In genomic region chr3:58020740-58021071, GRCh38 we compare ENCODE assay signal across 15 cellular contexts. TPM values are rescaled to one million over a fixed set of nuclear protein-coding genes. Genes with fewer than 3 reads are reported as not detected.
DNase-seq lines count a peak whose midpoint lies in the region; ATAC-seq, FAIRE-seq and TF ChIP-seq lines count a peak whose summit lies in the region.
"Had no signal": no experiment of that assay in that cellular context is flagged by ENCODE, and none has a peak within 500 bp of the region (broad histone marks: within the 10 kb centered on the region; RNA-seq: fewer than 3 reads in every experiment).

No MANE protein-coding gene starts in this region.

- H3K9me3 ChIP-seq in astrocyte (ENCODE audit: insufficient read depth, low read depth, low read length): no peaks in the 10 kb centered on the region
- H3K9me3 ChIP-seq in left lung: no peaks in the 10 kb centered on the region
- H3K9me3 ChIP-seq in skeletal muscle tissue (ENCODE audit: control insufficient read depth in 3 of 3, low read length in 3 of 3): no peaks in the 10 kb centered on the region
- H3K9me3 ChIP-seq: BLaER1 treated with 17β-estradiol and CSF1 and Interleukin-3, amounts not matched to agents 10 nM and 100 nM had no signal

- H3K4me3 ChIP-seq in GM23338 (peak overlapping the region; percentile 28), astrocyte (ENCODE audit: insufficient read depth, low read depth, low read length) (no peak overlapping the region), left lung (no peak overlapping the region), skeletal muscle tissue (ENCODE audit: low read length in 3 of 3) (no peak overlapping the region)
- H3K4me3 ChIP-seq: BLaER1 treated with 17β-estradiol and CSF1 and Interleukin-3, amounts not matched to agents 10 nM and 100 nM had no signal

- H3K4me2 ChIP-seq in GM23338 (peak overlapping the region; percentile 70), astrocyte (ENCODE audit: low read length) (peak overlapping the region; percentile 21)
- H3K4me2 ChIP-seq: BLaER1 treated with 17β-estradiol and CSF1 and Interleukin-3, amounts not matched to agents 10 nM and 100 nM had no signal

- H3K9me3 Mint-ChIP-seq in GM23338 (no peaks in the 10 kb centered on the region), astrocyte (ENCODE audit: unreplicated experiment) (no peaks in the 10 kb centered on the region), immature natural killer cell (no peaks in the 10 kb centered on the region)
- H3K9me3 Mint-ChIP-seq: activated B cell treated with CpG ODN at 0.5 μM for 24 hours; stimulated activated effector memory CD8-positive, alpha-beta T cell treated with anti-CD3 and anti-CD28 coated beads, Interleukin-12 subunit alpha, Interleukin-12 subunit beta, amount 100 ng/mL, for 72 hours had no signal

- peak overlapping the region; percentile 99 for H3K27ac ChIP-seq in GM23338 (ENCODE audit: low read depth)
- H3K27ac ChIP-seq in astrocyte (ENCODE audit: low read depth, low read length): no peak overlapping the region
- H3K27ac ChIP-seq in left lung: peak overlapping the region; percentile 26 to 50
- H3K27ac ChIP-seq in skeletal muscle tissue (ENCODE audit: low read depth, low read length): peak overlapping the region; percentile 18
- H3K27ac ChIP-seq: BLaER1 treated with 17β-estradiol and CSF1 and Interleukin-3, amounts not matched to agents 10 nM and 100 nM had no signal

- H3K4me1 ChIP-seq in GM23338 (ENCODE audit: insufficient read depth): peaks cover 76% of the 10 kb centered on the region
- peaks cover 16% of the 10 kb centered on the region for H3K4me1 ChIP-seq in astrocyte (ENCODE audit: insufficient read depth, low read length)
- peaks cover 12 to 27% of the 10 kb centered on the region in 2 donors for H3K4me1 ChIP-seq in left lung
- H3K4me1 ChIP-seq in skeletal muscle tissue (ENCODE audit: control insufficient read depth in 3 of 3, insufficient read depth in 3 of 3, low read length in 3 of 3): peaks cover 3 to 11% (median 5%) of the 10 kb centered on the region in 3 donors

- H3K36me3 ChIP-seq in GM23338 (ENCODE audit: insufficient read depth): no peaks in the 10 kb centered on the region
- no peaks in the 10 kb centered on the region for H3K36me3 ChIP-seq in astrocyte (ENCODE audit: insufficient read depth, low read length)
- H3K36me3 ChIP-seq in left lung: no peaks in the 10 kb centered on the region
- H3K36me3 ChIP-seq in skeletal muscle tissue (ENCODE audit: control insufficient read depth in 3 of 3, insufficient read depth in 3 of 3, low read length in 3 of 3): no peaks in the 10 kb centered on the region
- H3K36me3 ChIP-seq: BLaER1 treated with 17β-estradiol and CSF1 and Interleukin-3, amounts not matched to agents 10 nM and 100 nM had no signal

- H3K4me3 Mint-ChIP-seq in GM23338 (no peak overlapping the region; the same call in 2 of the 3 replicates), astrocyte (ENCODE audit: unreplicated experiment) (peak overlapping the region; percentile 57), immature natural killer cell (no peak overlapping the region)
- H3K4me3 Mint-ChIP-seq: activated B cell treated with CpG ODN at 0.5 μM for 24 hours; stimulated activated effector memory CD8-positive, alpha-beta T cell treated with anti-CD3 and anti-CD28 coated beads, Interleukin-12 subunit alpha, Interleukin-12 subunit beta, amount 100 ng/mL, for 72 hours had no signal

- no peak for TF ChIP-seq CTCF in GM23338 (conservative IDR thresholded peaks at IDR 0.05; ENCODE audit: low read depth in 2 of 2)
- no peak for TF ChIP-seq CTCF in astrocyte (IDR thresholded peaks at IDR 0.05; ENCODE audit: insufficient read depth, low read depth, low read length)
- no peak for TF ChIP-seq CTCF in left lung (IDR thresholded peaks at IDR 0.05)

- no peak overlapping the region for H3K9ac ChIP-seq in astrocyte (ENCODE audit: low read length)
- H3K9ac ChIP-seq in skeletal muscle tissue (ENCODE audit: low read depth in 1 of 3, low read length in 3 of 3): no peak overlapping the region

- H3K27me3 Mint-ChIP-seq in GM23338 (ENCODE audit: insufficient read depth, low read depth, poor library complexity) (peaks cover 10% of the 10 kb centered on the region), astrocyte (ENCODE audit: low read depth, unreplicated experiment) (no peaks in the 10 kb centered on the region), immature natural killer cell (ENCODE audit: low read depth in 3 of 3) (no peaks in the 10 kb centered on the region)
- H3K27me3 Mint-ChIP-seq: activated B cell treated with CpG ODN at 0.5 μM for 24 hours had no signal

- H3K79me2 ChIP-seq in GM23338 (replicated peaks; ENCODE audit: insufficient read depth) (peaks cover 96% of the 10 kb centered on the region), astrocyte (ENCODE audit: insufficient read depth, low read length) (peaks cover 99% of the 10 kb centered on the region)

- H3F3A ChIP-seq in GM23338 (replicated peaks; ENCODE audit: low read depth): peaks cover 11% of the 10 kb centered on the region

- H3K27me3 ChIP-seq in GM23338 (ENCODE audit: insufficient read depth): no peaks in the 10 kb centered on the region
- no peaks in the 10 kb centered on the region for H3K27me3 ChIP-seq in astrocyte (ENCODE audit: insufficient read depth, low read length)
- no peaks in the 10 kb centered on the region for H3K27me3 ChIP-seq in left lung
- no peaks in the 10 kb centered on the region for H3K27me3 ChIP-seq in skeletal muscle tissue (ENCODE audit: control insufficient read depth in 3 of 3, insufficient read depth in 3 of 3, low read length in 3 of 3)
- H3K27me3 ChIP-seq: BLaER1 treated with 17β-estradiol and CSF1 and Interleukin-3, amounts not matched to agents 10 nM and 100 nM had no signal

- ATAC-seq in GM23338 (no peak), left lung (peak; percentile 3)
- ATAC-seq: stimulated activated effector memory CD8-positive, alpha-beta T cell treated with anti-CD3 and anti-CD28 coated beads, Interleukin-12 subunit alpha, Interleukin-12 subunit beta, amount 100 ng/mL, for 72 hours had no signal

- DNase-seq in GM23338 (ENCODE audit: low spot score) (no peak), astrocyte (ENCODE audit: low read depth) (no peak), left lung (no peak), LoVo (ENCODE audit: low spot score) (no peak), immature natural killer cell (no peak), inferior parietal cortex (ENCODE audit: extremely low spot score) (no peak), posterior cingulate gyrus (no peak)
- DNase-seq: activated B cell treated with CpG ODN at 0.5 μM for 24 hours; activated T-cell treated with anti-CD3 and anti-CD28 coated beads, Interleukin-2, amount 50 U/mL, for 1 hour; Karpas-422; NCI-H2227 treated with DMSO at 0.1 percent for 48 hours; RPMI8226 had no signal

- H3K27ac Mint-ChIP-seq in GM23338 (peak overlapping the region; percentile 96), astrocyte (ENCODE audit: unreplicated experiment) (peak overlapping the region; percentile 81), immature natural killer cell (no peak overlapping the region)
- H3K27ac Mint-ChIP-seq: activated B cell treated with CpG ODN at 0.5 μM for 24 hours; stimulated activated effector memory CD8-positive, alpha-beta T cell treated with anti-CD3 and anti-CD28 coated beads, Interleukin-12 subunit alpha, Interleukin-12 subunit beta, amount 100 ng/mL, for 72 hours had no signal

- H2AFZ ChIP-seq in GM23338 (no peak overlapping the region), astrocyte (ENCODE audit: low read depth, low read length) (no peak overlapping the region)

- intact Hi-C loops in left lung (cut with DNase I) (no loop called here), posterior cingulate gyrus (cut with DNase I) (no loop called here)

- H3K36me3 Mint-ChIP-seq in GM23338 (ENCODE audit: low read depth) (no peaks in the 10 kb centered on the region), astrocyte (ENCODE audit: low read depth, unreplicated experiment) (no peaks in the 10 kb centered on the region), immature natural killer cell (no peaks in the 10 kb centered on the region)
- H3K36me3 Mint-ChIP-seq: stimulated activated effector memory CD8-positive, alpha-beta T cell treated with anti-CD3 and anti-CD28 coated beads, Interleukin-12 subunit alpha, Interleukin-12 subunit beta, amount 100 ng/mL, for 72 hours had no signal

- H3K4me1 Mint-ChIP-seq in GM23338: peaks cover 69% of the 10 kb centered on the region
- H3K4me1 Mint-ChIP-seq in astrocyte (ENCODE audit: low read depth, unreplicated experiment): peaks cover 68% of the 10 kb centered on the region
- H3K4me1 Mint-ChIP-seq in immature natural killer cell: peaks cover 2 to 22% of the 10 kb centered on the region in 2 donors

- H3K9me2 ChIP-seq in GM23338 (ENCODE audit: insufficient read depth): no peaks in the 10 kb centered on the region

- FAIRE-seq in astrocyte (lab: Jason Lieb, UNC): no peak

- H4K20me1 ChIP-seq in GM23338 (replicated peaks; ENCODE audit: insufficient read depth) (peaks cover 18% of the 10 kb centered on the region), astrocyte (ENCODE audit: insufficient read depth, low read length) (peaks cover 93% of the 10 kb centered on the region)

TF ChIP-seq in GM23338, 12 proteins besides CTCF, POLR2A, EP300 and RAD21 (continues in another document):
- TF ChIP-seq POLR2AphosphoS5 (IDR thresholded peaks at IDR 0.05; ENCODE audit: low read depth) (no peak), ZNF114 (CRISPR knock-in tag; IDR thresholded peaks at IDR 0.05) (no peak), CREB1 (CRISPR knock-in tag; IDR thresholded peaks at IDR 0.05; ENCODE audit: low read depth) (no peak)

RNA-seq across cellular contexts. Expression of gene FLNB, which starts 12.5 kb away (rescaled TPM):
- 155 and 179 TPM in 2 replicates for total RNA-seq in GM23338 (2014; rRNA removed; shearing (Covaris generic))
- polyA plus RNA-seq in GM23338 (2016; fragmentation: Nextera tagmentation; extraction: Ambion mirVana) (36.5 and 39.7 TPM in 2 replicates), immature natural killer cell (10 to 100 TPM in 1 of 3 donors, 1 to 10 TPM in 1, under 1 TPM in 1; 0.94 to 14.9 (median 7.5) TPM)
- total RNA-seq in astrocyte (434 and 521 TPM in 2 replicates), left lung (100 to 1,000 TPM in 1 of 2 donors, 10 to 100 TPM in 1; 80.1 to 126 TPM), skeletal muscle tissue (80.9 TPM)

Comparison
In these comparisons a context has a peak if more than half of its experiments do, and no peak if none do; other contexts are left out.
1. H3K27ac Mint-ChIP-seq: peak in GM23338 (single experiment) and astrocyte (single experiment); none in immature natural killer cell (0 of 6).